Comparison of ENCODE assay signal across 17 cellular contexts in genomic region chr1:232110281-232111090, GRCh38.
DNase-seq lines count a peak whose midpoint lies in the region; ATAC-seq and TF ChIP-seq lines count a peak whose summit lies in the region.
"Had no signal": no experiment of that assay in that cellular context is flagged by ENCODE, and none has a peak within 500 bp of the region (broad histone marks: within the 10 kb centered on the region; RNA-seq: fewer than 3 reads in every experiment).

No MANE protein-coding gene starts in this region.

- ATAC-seq in CD4-positive, alpha-beta T cell (ENCODE audit: poor library complexity) = no peak
- ATAC-seq in GM19467 (IDR thresholded peaks at IDR 0.05; ENCODE audit: unreplicated experiment) = no peak
- no peak for ATAC-seq in HG03432 (IDR thresholded peaks at IDR 0.05; ENCODE audit: unreplicated experiment)
- ATAC-seq: foreskin keratinocyte, GM12878, HCT116, psoas muscle had no signal

- H3K27ac ChIP-seq in GM23248 (no peak overlapping the region), hepatocyte (no peak overlapping the region)
- H3K27ac ChIP-seq in CD4-positive, alpha-beta T cell (ENCODE audit: low read depth, low read length) = no peak overlapping the region
- H3K27ac ChIP-seq: foreskin keratinocyte, psoas muscle had no signal

- H3K27me3 ChIP-seq in GM23248 (replicated peaks; ENCODE audit: insufficient read depth) (no peaks in the 10 kb centered on the region), adipocyte (replicated peaks; ENCODE audit: control insufficient read depth, insufficient read depth, low read length) (no peaks in the 10 kb centered on the region), hepatocyte (peaks cover 8% of the 10 kb centered on the region)
- no peaks in the 10 kb centered on the region for H3K27me3 ChIP-seq in CD4-positive, alpha-beta T cell (ENCODE audit: control insufficient read depth, insufficient read depth, low read length)

- H3K9ac ChIP-seq in GM23248 (no peak overlapping the region), adipocyte (ENCODE audit: low read length) (no peak overlapping the region)

- no peaks in the 10 kb centered on the region for H3K9me3 ChIP-seq in GM23248 (ENCODE audit: low read depth)
- no peaks in the 10 kb centered on the region for H3K9me3 ChIP-seq in adipocyte (ENCODE audit: control insufficient read depth, low read length)
- H3K9me3 ChIP-seq in hepatocyte (ENCODE audit: low read depth) = no peaks in the 10 kb centered on the region
- no peaks in the 10 kb centered on the region for H3K9me3 ChIP-seq in CD4-positive, alpha-beta T cell (ENCODE audit: control insufficient read depth, low read length)
- H3K9me3 ChIP-seq: psoas muscle had no signal

- no peaks in the 10 kb centered on the region for H3K9me3 Mint-ChIP-seq in CD4-positive, alpha-beta T cell

- H3K9me2 ChIP-seq in GM23248 (ENCODE audit: insufficient read depth) (no peaks in the 10 kb centered on the region), hepatocyte (replicated peaks; ENCODE audit: insufficient read depth) (no peaks in the 10 kb centered on the region)

- H3K36me3 Mint-ChIP-seq in CD4-positive, alpha-beta T cell (ENCODE audit: low read depth) = no peaks in the 10 kb centered on the region

- DNase-seq in GM23248 (peak; percentile 20), adipocyte (ENCODE audit: low read depth) (peak; percentile 47), hepatocyte (ENCODE audit: low spot score) (peak; percentile 16), skeletal muscle cell (ENCODE audit: low read depth) (peak; percentile 31)
- DNase-seq in CD4-positive, alpha-beta T cell = no peak
- DNase-seq: activated gamma-delta T cell, Calu3, foreskin keratinocyte, KG1, NCI-H187 treated with DMSO at 0.1 percent for 48 hours, psoas muscle, SW 1271 had no signal

- no peaks in the 10 kb centered on the region for H4K20me1 ChIP-seq in GM23248 (ENCODE audit: insufficient read depth)
- no peaks in the 10 kb centered on the region for H4K20me1 ChIP-seq in hepatocyte (ENCODE audit: insufficient read depth, poor library complexity, severe bottlenecking)

- H3F3A ChIP-seq in GM23248 (ENCODE audit: insufficient read depth) = no peaks in the 10 kb centered on the region

- H3K79me2 ChIP-seq in GM23248 (ENCODE audit: insufficient read depth) = no peaks in the 10 kb centered on the region
- H3K79me2 ChIP-seq in hepatocyte = no peaks in the 10 kb centered on the region

- intact Hi-C loops in CD4-positive, alpha-beta T cell (cut with DNase I, micrococcal nuclease) = no loop called here

- no peak for TF ChIP-seq CTCF in hepatocyte (IDR thresholded peaks at IDR 0.05; ENCODE audit: poor library complexity)
- no peak for TF ChIP-seq CTCF in CD4-positive, alpha-beta T cell (IDR thresholded peaks at IDR 0.05)

- H3K27me3 Mint-ChIP-seq in CD4-positive, alpha-beta T cell = peaks cover 18% of the 10 kb centered on the region

- no peak overlapping the region for H3K4me2 ChIP-seq in GM23248 (ENCODE audit: unreplicated experiment)
- no peak overlapping the region for H3K4me2 ChIP-seq in hepatocyte

- in situ Hi-C loops in GM23248 (cut with MboI) = no loop called here

- no peaks in the 10 kb centered on the region for H3K36me3 ChIP-seq in GM23248 (ENCODE audit: low read depth)
- no peaks in the 10 kb centered on the region for H3K36me3 ChIP-seq in adipocyte (ENCODE audit: control insufficient read depth, insufficient read depth, low read length, severe bottlenecking)
- H3K36me3 ChIP-seq in hepatocyte (replicated peaks; ENCODE audit: insufficient read depth, low read depth) = no peaks in the 10 kb centered on the region

- H2AFZ ChIP-seq in GM23248 (no peak overlapping the region), hepatocyte (no peak overlapping the region)

- H3K4me1 ChIP-seq in GM23248 (ENCODE audit: insufficient read depth) = no peaks in the 10 kb centered on the region
- H3K4me1 ChIP-seq in adipocyte (ENCODE audit: control insufficient read depth, insufficient read depth, low read length) = no peaks in the 10 kb centered on the region
- no peaks in the 10 kb centered on the region for H3K4me1 ChIP-seq in hepatocyte (ENCODE audit: insufficient read depth)
- H3K4me1 ChIP-seq: foreskin keratinocyte, psoas muscle had no signal

- no peak overlapping the region for H3K27ac Mint-ChIP-seq in CD4-positive, alpha-beta T cell

- no peak overlapping the region for H3K4me3 Mint-ChIP-seq in CD4-positive, alpha-beta T cell

- H3K4me3 ChIP-seq in GM23248 = no peak overlapping the region
- H3K4me3 ChIP-seq in adipocyte (ENCODE audit: low read length) = no peak overlapping the region
- no peak overlapping the region for H3K4me3 ChIP-seq in hepatocyte
- H3K4me3 ChIP-seq in skeletal muscle cell (ENCODE audit: low read depth, low read length) = no peak overlapping the region
- H3K4me3 ChIP-seq: GM12878, lung, psoas muscle had no signal

- WGBS in GM23248 (ENCODE audit: low coverage in 1 of 2, low lambda C conversion rate in 2 of 2, missing lambda C conversion rate in 2 of 2), 2 experiments = 71 to 77% methylated on average over 14 of the region's 14 CpGs
- 51% methylated on average over 14 of the region's 14 CpGs for WGBS in hepatocyte (ENCODE audit: low lambda C conversion rate, missing lambda C conversion rate)

- POLR2A ChIA-PET in CD4-positive, alpha-beta T cell (lab: Charles Lee) = no interaction called here

- no peaks in the 10 kb centered on the region for H3K4me1 Mint-ChIP-seq in CD4-positive, alpha-beta T cell (ENCODE audit: low read depth)

- CTCF ChIA-PET in CD4-positive, alpha-beta T cell (lab: Charles Lee) = no interaction called here

Comparison
In these comparisons a context has a peak if more than half of its experiments do, and no peak if none do; other contexts are left out.
1. DNase-seq: peak in GM23248 (single experiment), adipocyte (single experiment), hepatocyte (single experiment) and skeletal muscle cell (single experiment); none in CD4-positive, alpha-beta T cell (0 of 10).